Comparison of ENCODE assay signal across 8 cellular contexts in the genomic region with DNA sequence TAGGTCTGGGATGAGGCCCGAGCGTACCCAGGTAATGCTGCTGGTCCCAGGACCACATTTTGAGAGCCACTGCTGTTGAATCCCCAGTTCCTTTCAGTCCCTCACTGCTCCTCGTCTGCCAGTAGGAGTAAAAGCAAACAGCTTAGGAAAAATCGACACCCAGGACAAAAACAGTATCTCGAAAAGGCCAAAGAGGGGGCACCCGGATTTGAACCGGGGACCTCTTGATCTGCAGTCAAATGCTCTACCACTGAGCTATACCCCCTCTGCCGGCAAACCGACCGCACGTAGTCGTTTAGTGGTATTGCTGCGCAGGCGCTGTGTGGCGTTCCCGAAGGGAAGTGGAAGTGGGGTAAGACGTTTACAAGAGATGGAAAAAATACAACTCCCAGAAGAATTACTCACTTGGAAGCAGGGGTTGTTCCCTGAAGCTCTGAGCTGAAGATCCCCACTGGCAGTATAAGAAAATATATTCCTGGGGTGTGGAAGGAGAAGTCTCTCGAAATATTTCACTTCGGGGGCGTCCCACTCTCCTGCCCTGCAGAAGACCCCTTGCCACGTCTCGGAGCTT. TPM values are rescaled to one million over a fixed set of nuclear protein-coding genes. Genes with fewer than 3 reads are reported as not detected.
A peak's percentile ranks its signal among the peaks of the same experiment; 100 is the strongest.
DNase-seq lines count a peak whose midpoint lies in the region; ATAC-seq and TF ChIP-seq lines count a peak whose summit lies in the region.

No MANE protein-coding gene starts in this region.

- H3K4me3 ChIP-seq in tibial nerve = peak overlapping the region; percentile 78 to 99 (median 82)

- no peaks in the 10 kb centered on the region for H3K9me3 ChIP-seq in tibial nerve

- H3K36me3 ChIP-seq in tibial nerve = no peaks in the 10 kb centered on the region

- DNase-seq in DMS53 treated with DMSO at 0.1 percent for 48 hours (lab: John Stamatoyannopoulos, UW; ENCODE audit: unreplicated experiment) (peak; percentile 69), HEK293T (ENCODE audit: extremely low spot score) (peak; percentile 65), NCI-H146 treated with DMSO at 0.1 percent for 48 hours (lab: John Stamatoyannopoulos, UW; ENCODE audit: unreplicated experiment) (peak; percentile 80), amniotic stem cell (lab: John Stamatoyannopoulos, UW) (peak; percentile 76), left cardiac atrium (peak; percentile 87), pons (ENCODE audit: low spot score) (peak; percentile 95), tibial nerve (ENCODE audit: low spot score in 2 of 2) (peak; percentile 91 to 96)

- TF ChIP-seq POLR2A in tibial nerve (IDR thresholded peaks at IDR 0.05) = peak; percentile 13 to 50

- peak in 3 of 5 experiments; percentile 16 to 44 (median 36) for TF ChIP-seq CTCF in tibial nerve (IDR thresholded peaks at IDR 0.05)

- peak; percentile 87 to 92 for ATAC-seq in left cardiac atrium

- peak overlapping the region; percentile 99 for H3K4me3 Mint-ChIP-seq in T-helper 1 cell treated with Interleukin-12 subunit alpha and Interleukin-12 subunit beta and Interleukin-4 antibody, amounts not matched to agents 30 μg/mL and 1 μg/mL, for 36 hours

- H3K27me3 Mint-ChIP-seq in T-helper 1 cell treated with Interleukin-12 subunit alpha and Interleukin-12 subunit beta and Interleukin-4 antibody, amounts not matched to agents 30 μg/mL and 1 μg/mL, for 36 hours (ENCODE audit: low read depth) = peaks cover 45% of the 10 kb centered on the region

- TF ChIP-seq EP300 in tibial nerve (IDR thresholded peaks at IDR 0.05) = peak; percentile 39 to 80

- POLR2A ChIA-PET in HEK293T (lab: Yijun Ruan, JAX) = interaction anchor here (0.8 to 3.8 kb wide), 20 partner anchors 8 to 546 kb away, joined by 3 to 22 read pairs (median 4); partner anchors contain the start of genes CACNB1, ERBB2, LASP1 and RPL19

- peak overlapping the region; percentile 96 for H3K27ac Mint-ChIP-seq in T-helper 1 cell treated with Interleukin-12 subunit alpha and Interleukin-12 subunit beta and Interleukin-4 antibody, amounts not matched to agents 30 μg/mL and 1 μg/mL, for 36 hours

- H3K27ac ChIP-seq in tibial nerve = peak overlapping the region; percentile 88 to 99 (median 94)

- intact Hi-C loops in left cardiac atrium (cut with DNase I) = loop anchor here (2.0 to 10.0 kb wide), 5 partner anchors 86 to 401 kb away; partner anchors contain the start of gene PSMB3 (in 1 of the 2)

- peaks cover 0 to 24% of the 10 kb centered on the region in 2 donors for H3K27me3 ChIP-seq in tibial nerve

- WGBS in tibial nerve, 2 donors = 0% methylated on average over 21 to 22 of the region's 22 CpGs

- CTCF ChIA-PET in HEK293T (lab: Yijun Ruan, JAX) = interaction anchor here (0.6 to 2.5 kb wide), 25 partner anchors 9 to 419 kb away, joined by 3 to 89 read pairs (median 4); partner anchors contain the start of genes LASP1 and LASP1NB

- H3K9me3 Mint-ChIP-seq in T-helper 1 cell treated with Interleukin-12 subunit alpha and Interleukin-12 subunit beta and Interleukin-4 antibody, amounts not matched to agents 30 μg/mL and 1 μg/mL, for 36 hours = no peaks in the 10 kb centered on the region

- H3K36me3 Mint-ChIP-seq in T-helper 1 cell treated with Interleukin-12 subunit alpha and Interleukin-12 subunit beta and Interleukin-4 antibody, amounts not matched to agents 30 μg/mL and 1 μg/mL, for 36 hours (ENCODE audit: low read depth) = peaks cover 5% of the 10 kb centered on the region

- H3K4me1 Mint-ChIP-seq in T-helper 1 cell treated with Interleukin-12 subunit alpha and Interleukin-12 subunit beta and Interleukin-4 antibody, amounts not matched to agents 30 μg/mL and 1 μg/mL, for 36 hours (ENCODE audit: low read depth) = peaks cover 23% of the 10 kb centered on the region

- peaks cover 0 to 24% (median 17%) of the 10 kb centered on the region in 4 donors for H3K4me1 ChIP-seq in tibial nerve

TF ChIP-seq in HEK293T, 16 proteins besides CTCF, POLR2A, EP300 and RAD21:
- no peak for TF ChIP-seq BHLHE40 (IDR thresholded peaks at IDR 0.05; ENCODE audit: borderline replicate concordance)
- no peak for TF ChIP-seq ARNT (IDR thresholded peaks at IDR 0.05)
- TF ChIP-seq HDGF (IDR thresholded peaks at IDR 0.05; ENCODE audit: borderline replicate concordance) = no peak
- TF ChIP-seq NFRKB (IDR thresholded peaks at IDR 0.05) = no peak
- no peak for TF ChIP-seq ZNF384 (IDR thresholded peaks at IDR 0.05)
- no peak for TF ChIP-seq FOXM1 (IDR thresholded peaks at IDR 0.05; ENCODE audit: borderline replicate concordance)
- no peak for TF ChIP-seq L3MBTL2 (conservative IDR thresholded peaks at IDR 0.05)
- TF ChIP-seq SUZ12 (IDR thresholded peaks at IDR 0.05) = no peak
- no peak for TF ChIP-seq SP1 (IDR thresholded peaks at IDR 0.05)
- no peak for TF ChIP-seq FOXK2 (IDR thresholded peaks at IDR 0.05)
- TF ChIP-seq TARDBP (IDR thresholded peaks at IDR 0.05) = no peak
- TF ChIP-seq FOXA1 (IDR thresholded peaks at IDR 0.05) = no peak

RNA-seq across cellular contexts. Expression of gene PLXDC1, which starts 2.2 kb away (rescaled TPM):
- total RNA-seq in left cardiac atrium = 10 to 100 TPM in 1 of 2 donors, 1 to 10 TPM in 1; 7.6 to 18.0 TPM
- total RNA-seq in tibial nerve = 10 to 100 TPM; 34.1 to 95.1 (median 42.4) TPM

RNA-seq across cellular contexts. Expression of gene ARL5C, which starts 12.3 kb away (rescaled TPM):
- not detected for total RNA-seq in left cardiac atrium
- total RNA-seq in tibial nerve = not detected

RNA-seq across cellular contexts. Expression of gene CACNB1, which starts 43.8 kb away (rescaled TPM):
- total RNA-seq in left cardiac atrium = 1 to 10 TPM; 5.4 to 5.8 TPM
- 10 to 100 TPM in 3 of 4 donors, 1 to 10 TPM in 1; 7.1 to 20.3 (median 15.0) TPM for total RNA-seq in tibial nerve

RNA-seq across cellular contexts. Expression of gene RPL19, which starts 46.5 kb away (rescaled TPM):
- total RNA-seq in left cardiac atrium (1,000 to 10,000 TPM; 1,055 to 1,074 TPM), tibial nerve (1,000 to 10,000 TPM; 2,381 to 3,486 (median 2,809) TPM)

Comparison
In these comparisons a context has a peak if more than half of its experiments do, and no peak if none do; other contexts are left out.
1. Peak in every context shown above with its lines: DNase-seq, ATAC-seq, H3K4me3 ChIP-seq and H3K27ac ChIP-seq.